11 cellular contexts compared by ENCODE assay signal in the genomic region with DNA sequence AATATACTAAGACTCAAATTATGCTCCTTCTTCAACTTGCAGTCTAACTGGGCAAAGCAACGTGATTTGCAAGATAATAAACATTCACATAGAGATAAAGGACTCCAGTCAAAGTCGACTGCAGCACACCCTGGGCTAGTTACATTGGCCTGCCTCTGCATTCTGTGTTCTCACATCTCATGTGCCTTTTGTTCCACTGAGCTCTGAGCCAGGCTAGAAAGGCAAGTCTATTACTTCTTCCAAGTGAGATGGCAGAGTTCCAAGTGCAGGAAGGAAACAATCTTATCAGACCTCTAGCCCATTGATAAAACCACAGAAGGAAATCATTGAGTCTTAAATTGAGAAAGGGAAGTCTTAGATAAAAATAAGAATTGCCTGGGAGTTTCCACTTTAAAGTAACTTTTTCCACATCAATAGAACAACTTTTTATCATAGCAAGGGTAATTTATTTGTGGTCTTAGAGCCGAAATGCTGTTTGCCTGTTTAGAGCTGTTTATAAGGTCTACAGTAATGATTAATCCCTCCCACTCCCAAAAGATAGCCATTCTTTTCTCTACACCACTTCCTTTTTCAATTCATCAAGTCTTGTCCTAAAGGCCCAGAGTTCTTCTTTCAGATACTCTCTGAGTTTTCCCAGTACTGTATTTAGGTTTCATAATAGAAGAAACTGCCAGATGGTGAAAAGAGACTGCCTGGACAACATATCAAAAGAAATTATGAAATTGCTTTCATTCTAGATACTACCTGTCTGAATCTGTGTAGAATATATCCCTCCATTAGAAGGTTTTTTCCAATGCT.
DNase-seq lines count a peak whose midpoint lies in the region; ATAC-seq, FAIRE-seq and TF ChIP-seq lines count a peak whose summit lies in the region.
"Had no signal": no experiment of that assay in that cellular context is flagged by ENCODE, and none has a peak within 500 bp of the region (broad histone marks: within the 10 kb centered on the region; RNA-seq: fewer than 3 reads in every experiment).

No MANE protein-coding gene starts in this region.

- peak; percentile 78 for FAIRE-seq in colon (lab: Jason Lieb, UNC)

- H3K27ac ChIP-seq in RWPE1 = no peak overlapping the region
- H3K27ac ChIP-seq: thoracic aorta had no signal

- peak; percentile 78 for ATAC-seq in GM21360 (IDR thresholded peaks at IDR 0.05; ENCODE audit: unreplicated experiment)
- ATAC-seq in HG03280 (IDR thresholded peaks at IDR 0.05; ENCODE audit: unreplicated experiment) = peak; percentile 73

- H3K4me3 ChIP-seq in foreskin fibroblast (ENCODE audit: low read depth in 1 of 2, low read length in 2 of 2) = no peak overlapping the region
- H3K4me3 ChIP-seq: thoracic aorta had no signal

- POLR2A ChIA-PET in RWPE1 (lab: Yijun Ruan, JAX; ENCODE audit: low non-redundant PET) = no interaction called here

- TF ChIP-seq CTCF in RWPE1 (conservative IDR thresholded peaks at IDR 0.05; ENCODE audit: low read depth) (no peak), foreskin fibroblast (IDR thresholded peaks at IDR 0.05; ENCODE audit: low read depth, low read length) (no peak)

- CTCF ChIA-PET in RWPE1 (lab: Yijun Ruan, JAX) = no interaction called here

- DNase-seq in CD1c-positive myeloid dendritic cell (ENCODE audit: extremely low spot score) (peak; percentile 19), kidney glomerular epithelial cell (lab: John Stamatoyannopoulos, UW) (no peak), RWPE1 (ENCODE audit: low spot score) (no peak), foreskin fibroblast (no peak), hippocampal formation (lab: John Stamatoyannopoulos, UW) (no peak)
- DNase-seq: activated naive CD4-positive, alpha-beta T cell; SHP77 treated with DMSO at 0.1 percent for 48 hours had no signal
